In genomic region chr2:9053534-9053931, GRCh38 we compare ENCODE assay signal across 30 cellular contexts. TPM values are rescaled to one million over a fixed set of nuclear protein-coding genes. Genes with fewer than 3 reads are reported as not detected.
DNase-seq lines count a peak whose midpoint lies in the region; ATAC-seq, FAIRE-seq and TF ChIP-seq lines count a peak whose summit lies in the region.
"Had no signal": no experiment of that assay in that cellular context is flagged by ENCODE, and none has a peak within 500 bp of the region (broad histone marks: within the 10 kb centered on the region; RNA-seq: fewer than 3 reads in every experiment).

No MANE protein-coding gene starts in this region.

- H3K9me2 ChIP-seq in SK-N-SH: no peaks in the 10 kb centered on the region

- H3K9ac ChIP-seq in SK-N-SH (no peak overlapping the region), GM12878 (ENCODE audit: control insufficient read depth, insufficient read depth, low read length) (no peak overlapping the region)

- H2AFZ ChIP-seq in SK-N-SH (ENCODE audit: low read depth) (0 out of 2 replicates have a peak overlapping the region, but pooled peaks have one; percentile 25), GM12878 (ENCODE audit: control insufficient read depth, low read depth, low read length) (no peak overlapping the region)

- no TSS peak for BruUV-seq in GM12878 (replicated peaks; lab: Mats Ljungman, UMichigan)

- no peaks in the 10 kb centered on the region for H4K20me1 ChIP-seq in SK-N-SH (ENCODE audit: insufficient read depth)
- no peaks in the 10 kb centered on the region for H4K20me1 ChIP-seq in GM12878 (ENCODE audit: control insufficient read depth, insufficient read depth)

- no peak overlapping the region for H3K4me3 ChIP-seq in SK-N-SH (ENCODE audit: low read depth in 2 of 2, low read length in 1 of 2)
- no peak overlapping the region for H3K4me3 ChIP-seq in GM12878
- no peak overlapping the region for H3K4me3 ChIP-seq in fibroblast of mammary gland (ENCODE audit: control insufficient read depth, low read depth, low read length)
- H3K4me3 ChIP-seq: lung, PC-9, psoas muscle, skin epidermis, upper lobe of right lung had no signal

- TF ChIP-seq CTCF in SK-N-SH (IDR thresholded peaks at IDR 0.05) (no peak), GM12878 (IDR thresholded peaks at IDR 0.05 in 2 of 3, conservative IDR thresholded peaks at IDR 0.05 in 1 of 3; ENCODE audit: control insufficient read depth in 2 of 3, extremely low read depth in 1 of 3, insufficient read depth in 1 of 3, low read depth in 3 of 3, low read length in 3 of 3) (no peak), fibroblast of mammary gland (conservative IDR thresholded peaks at IDR 0.05; ENCODE audit: control insufficient read depth, insufficient read depth, low read depth, low read length) (no peak)

- 95% methylated on average over 2 of the region's 2 CpGs for WGBS in SK-N-SH (ENCODE audit: low lambda C conversion rate)
- 6% methylated on average over 2 of the region's 2 CpGs for WGBS in GM12878 (ENCODE audit: insufficient coverage, insufficient replicate concordance, low lambda C conversion rate, missing lambda C conversion rate)

- intact Hi-C loops in GM12878 (cut with micrococcal nuclease; ENCODE audit: unreplicated experiment): loop anchor here (2.0 kb wide), 1 partner anchor 39 kb away; no protein-coding TSS in a partner anchor

- H3F3A ChIP-seq in SK-N-SH (replicated peaks; ENCODE audit: insufficient read depth): peaks cover 6% of the 10 kb centered on the region

- SMC1A ChIA-PET in GM12878 (lab: Charles Lee; ENCODE audit: uncharacterized antibody, unreplicated experiment): interaction anchor here (0.9 to 2.8 kb wide), 5 partner anchors 9 to 180 kb away, joined by 3 to 16 read pairs (median 3); no protein-coding TSS in a partner anchor

- POLR2A ChIA-PET in SK-N-SH (lab: Yijun Ruan, JAX): no interaction called here
- POLR2A ChIA-PET in GM12878 (lab: Charles Lee): interaction anchor here (3.7 kb wide), 1 partner anchor 39 kb away, joined by 10 read pairs; no protein-coding TSS in a partner anchor

- H3K4me1 ChIP-seq in SK-N-SH (ENCODE audit: control insufficient read depth in 1 of 2, insufficient read depth in 2 of 2, low read depth in 1 of 2, low read length in 1 of 2) (peaks cover 0 to 10% of the 10 kb centered on the region in 2 experiments; a peak in 1 of 4 replicates), GM12878 (ENCODE audit: control insufficient read depth, insufficient read depth, low read length) (no peaks in the 10 kb centered on the region; the same call in 1 of the 2 replicates)
- H3K4me1 ChIP-seq: psoas muscle, upper lobe of right lung had no signal

- H3K27me3 ChIP-seq in SK-N-SH (ENCODE audit: insufficient read depth) (no peaks in the 10 kb centered on the region), GM12878 (replicated peaks in 1 of 2; ENCODE audit: control insufficient read depth in 2 of 2, insufficient read depth in 2 of 2, low read length in 1 of 2) (no peaks in the 10 kb centered on the region)
- H3K27me3 ChIP-seq: upper lobe of right lung had no signal

- in situ Hi-C loops in GM12878 (cut with MboI): no loop called here

- no peak for TF ChIP-seq EP300 in SK-N-SH (IDR thresholded peaks at IDR 0.05; ENCODE audit: borderline replicate concordance in 1 of 2, low read depth in 1 of 2, low read length in 1 of 2)
- TF ChIP-seq EP300 in GM12878 (IDR thresholded peaks at IDR 0.05; ENCODE audit: borderline replicate concordance in 1 of 2, control insufficient read depth in 1 of 2, low read depth in 2 of 2, low read length in 2 of 2): no peak

- DNase-seq in SK-N-SH: no peak
- DNase-seq in GM12878 (ENCODE audit: low read depth, low spot score): no peak
- peak; percentile 50 for DNase-seq in fibroblast of mammary gland (ENCODE audit: low read depth)
- DNase-seq in D341Med (ENCODE audit: low spot score): no peak
- DNase-seq in activated CD8-positive, alpha-beta memory T cell treated with anti-CD3 and anti-CD28 coated beads, Interleukin-2, amount 50 U/mL, for 48 hours: no peak
- no peak for DNase-seq in activated naive CD4-positive, alpha-beta T cell treated with Interleukin-2 at 50 U/mL for 16 hours
- no peak for DNase-seq in globus pallidus (ENCODE audit: low spot score)
- DNase-seq: activated CD4-positive, CD25-positive, alpha-beta regulatory T cell treated with anti-CD3 and anti-CD28 coated beads, Interleukin-2, amount 50 U/mL, for 72 hours; activated CD8-positive, alpha-beta T cell treated with anti-CD3 and anti-CD28 coated beads for 36 hours; activated effector memory CD4-positive, alpha-beta T cell treated with Interleukin-2 at 50 U/mL for 16 hours; activated naive CD8-positive, alpha-beta T cell treated with anti-CD3 and anti-CD28 coated beads, Interleukin-2, amount 10 ng/mL, durations not matched to agents 7 days and 5 days; activated T-cell treated with anti-CD3 and anti-CD28 coated beads for 4 hours; CD8-positive, alpha-beta memory T cell; effector CD8-positive, alpha-beta T cell; Karpas-422; NCI-H1105 treated with DMSO at 0.1 percent for 48 hours; NCI-H2081; NCI-H345; NCI-H774; PC-9; psoas muscle; SHP77 treated with DMSO at 0.1 percent for 48 hours; T-helper 1 cell; upper lobe of right lung had no signal

- H3K9me3 ChIP-seq in SK-N-SH (no peaks in the 10 kb centered on the region), GM12878 (replicated peaks; ENCODE audit: control insufficient read depth, insufficient read depth, low read length) (no peaks in the 10 kb centered on the region; the same call in 2 of the 3 replicates)
- H3K9me3 ChIP-seq: psoas muscle, upper lobe of right lung had no signal

- CTCF ChIA-PET in SK-N-SH (lab: Yijun Ruan, JAX) (interaction anchor here (0.7 to 1.1 kb wide), 2 partner anchors 112 to 180 kb away, joined by 3 read pairs; no protein-coding TSS in a partner anchor), GM12878 (lab: Yijun Ruan, JAX) (interaction anchor here (0.7 to 2.1 kb wide), 2 partner anchors 9 to 46 kb away, joined by 3 to 8 read pairs; no protein-coding TSS in a partner anchor)

- H3K36me3 ChIP-seq in SK-N-SH (replicated peaks in 1 of 2; ENCODE audit: control insufficient read depth in 1 of 2, insufficient read depth in 2 of 2, low read length in 1 of 2) (no peaks in the 10 kb centered on the region), GM12878 (ENCODE audit: control insufficient read depth in 2 of 2, insufficient read depth in 2 of 2, low read length in 1 of 2) (no peaks in the 10 kb centered on the region)
- H3K36me3 ChIP-seq: upper lobe of right lung had no signal

- ATAC-seq in SK-N-SH treated with all-trans-retinoic acid at 6 μM for 48 hours: no peak
- peak; percentile 87 for ATAC-seq in GM12878
- ATAC-seq: activated CD8-positive, alpha-beta T cell treated with anti-CD3 and anti-CD28 coated beads for 36 hours; psoas muscle; upper lobe of right lung had no signal

- FAIRE-seq in GM12878 (lab: Jason Lieb, UNC): no peak
- FAIRE-seq: A204.1, G401.6, TTC549 had no signal

- H3K4me2 ChIP-seq in SK-N-SH (no peak overlapping the region), GM12878 (ENCODE audit: control insufficient read depth, insufficient read depth) (no peak overlapping the region; the same call in 1 of the 2 replicates)
- H3K4me2 ChIP-seq: PC-9 had no signal

- H3K79me2 ChIP-seq in SK-N-SH (ENCODE audit: insufficient read depth) (no peaks in the 10 kb centered on the region), GM12878 (ENCODE audit: control insufficient read depth, insufficient read depth, low read length) (no peaks in the 10 kb centered on the region)

- RAD21 ChIA-PET in GM12878 (lab: Charles Lee; ENCODE audit: unreplicated experiment): interaction anchor here (0.7 to 2.6 kb wide), 3 partner anchors 39 to 139 kb away, joined by 3 to 16 read pairs (median 3); no protein-coding TSS in a partner anchor

- TF ChIP-seq RAD21 in SK-N-SH (IDR thresholded peaks at IDR 0.05; ENCODE audit: low read length) (no peak), GM12878 (IDR thresholded peaks at IDR 0.05; ENCODE audit: insufficient read depth, low read depth, low read length) (no peak)

- H3K27ac ChIP-seq in SK-N-SH (ENCODE audit: low read depth in 2 of 2, low read length in 1 of 2) (no peak overlapping the region; a peak in 1 of 4 replicates), GM12878 (ENCODE audit: control insufficient read depth, insufficient read depth) (no peak overlapping the region)
- H3K27ac ChIP-seq: PC-9, psoas muscle, skin epidermis, upper lobe of right lung had no signal

- TF ChIP-seq POLR2A in GM12878 (IDR thresholded peaks at IDR 0.05; ENCODE audit: low read depth, low read length): no peak

TF ChIP-seq in SK-N-SH, 30 proteins besides CTCF, POLR2A, EP300 and RAD21 (continues in another document):
- TF ChIP-seq FOXM1 (IDR thresholded peaks at IDR 0.05; ENCODE audit: low read depth): no peak
- no peak for TF ChIP-seq MEF2A (IDR thresholded peaks at IDR 0.05; ENCODE audit: borderline replicate concordance, low read depth)
- TF ChIP-seq RFX5 (IDR thresholded peaks at IDR 0.05; ENCODE audit: low read length): no peak

TF ChIP-seq in SK-N-SH treated with all-trans-retinoic acid at 6 μM for 48 hours, 23 proteins besides CTCF, POLR2A, EP300 and RAD21 (continues in another document):
- TF ChIP-seq ZFP3 (CRISPR knock-in tag; IDR thresholded peaks at IDR 0.05): no peak

TF ChIP-seq in GM12878, 131 proteins besides CTCF, POLR2A, EP300 and RAD21 (continues in another document):
- peak; percentile 41 for TF ChIP-seq IKZF1 (conservative IDR thresholded peaks at IDR 0.05)
- no peak for TF ChIP-seq RUNX3 (IDR thresholded peaks at IDR 0.05; ENCODE audit: low read length)
- no peak for TF ChIP-seq ESRRA (IDR thresholded peaks at IDR 0.05; ENCODE audit: low read length)
- no peak for TF ChIP-seq RB1 (IDR thresholded peaks at IDR 0.05; ENCODE audit: borderline replicate concordance)

RNA-seq across cellular contexts. Expression of gene MBOAT2, which starts 50.0 kb away (rescaled TPM):
- polyA plus RNA-seq in SK-N-SH (2012; rRNA removed) (33.9 and 41.3 TPM in 2 replicates), GM12878 (2011; rRNA removed) (40.6 and 48.2 TPM in 2 replicates), GM12878 (2014; fragmentation: Illumina TruSeq; extraction: Trizol) (1.9 and 3.3 TPM in 2 replicates), GM12878 (2014; fragmentation: Nextera tagmentation; extraction: Ambion mirVana) (1 to 10 TPM in 1 of 2 experiments, under 1 TPM in 1; 0.08 to 1.3 TPM), GM12878 (2014; rRNA removed) (2.0 and 2.6 TPM in 2 replicates), GM12878 (2016; fragmentation: Nextera tagmentation; extraction: Ambion mirVana) (1 to 10 TPM; 1.2 to 1.7 TPM)
- 32.1 and 33.3 TPM in 2 replicates for polyA plus RNA-seq in SK-N-SH (2012; cell fraction: cytosol; rRNA removed)
- 63.1 and 166 TPM in 2 replicates for polyA plus RNA-seq in SK-N-SH (2012; cell fraction: nucleus; rRNA removed)
- 38.6 and 46.9 TPM in 2 replicates for total RNA-seq in GM12878 (2013; cell fraction: nucleolus; rRNA removed)
- total RNA-seq in GM12878 (2014; rRNA removed) (1.2 and 1.6 TPM in 2 replicates), GM12878 (2014; rRNA removed; fragmentation: Illumina TruSeq; extraction: Trizol) (1.8 TPM in 2 replicates), GM12878 (2021) (1.5 and 2.1 TPM in 2 replicates)
- 1.5 TPM for polyA plus RNA-seq in GM12878 (2011; ENCODE audit: low read depth)
- polyA plus RNA-seq in GM12878 (2011; cell fraction: cytosol; rRNA removed): 17.4 and 17.6 TPM in 2 replicates
- polyA plus RNA-seq in GM12878 (2011; cell fraction: nucleus; rRNA removed): 78.0 and 79.8 TPM in 2 replicates
- 3.7 and 4.3 TPM in 2 replicates for polyA plus RNA-seq in GM12878 (2012)
- polyA minus RNA-seq in GM12878 (2011; rRNA and poly(A)+ RNA removed): 33.9 and 37.0 TPM in 2 replicates
- polyA minus RNA-seq in GM12878 (2011; cell fraction: cytosol; rRNA and poly(A)+ RNA removed): 10.3 and 12.8 TPM in 2 replicates
- polyA minus RNA-seq in GM12878 (2011; cell fraction: nucleus; rRNA and poly(A)+ RNA removed): 14.0 and 35.6 TPM in 2 replicates
